Comparison of ENCODE assay signal across 9 cellular contexts in genomic region chr16:88633684-88634140, GRCh38. TPM values are rescaled to one million over a fixed set of nuclear protein-coding genes. Genes with fewer than 3 reads are reported as not detected.
DNase-seq lines count a peak whose midpoint lies in the region; ATAC-seq and TF ChIP-seq lines count a peak whose summit lies in the region.
"Had no signal": no experiment of that assay in that cellular context is flagged by ENCODE, and none has a peak within 500 bp of the region (broad histone marks: within the 10 kb centered on the region; RNA-seq: fewer than 3 reads in every experiment).

No MANE protein-coding gene starts in this region.

- ATAC-seq in GM19324 (IDR thresholded peaks at IDR 0.05; ENCODE audit: low FRiP score, unreplicated experiment), result peak; percentile 16
- ATAC-seq in HG03521 (IDR thresholded peaks at IDR 0.05; ENCODE audit: unreplicated experiment), result peak; percentile 7
- ATAC-seq in activated CD8-positive, alpha-beta T cell treated with anti-CD3 and anti-CD28 coated beads for 36 hours, result peak; percentile 56
- ATAC-seq in psoas muscle, result peak; percentile 24 to 26 (median 26)

- no peak for TF ChIP-seq POLR2A in esophagus squamous epithelium (IDR thresholded peaks at IDR 0.05)

- H3K27me3 ChIP-seq in esophagus squamous epithelium, result peaks cover 4 to 55% (median 9%) of the 10 kb centered on the region in 4 donors
- peaks cover 0 to 11% (median 6%) of the 10 kb centered on the region in 3 donors for H3K27me3 ChIP-seq in psoas muscle (ENCODE audit: insufficient read depth in 3 of 3, low read length in 2 of 3)

- H3K4me1 ChIP-seq in esophagus squamous epithelium, result peaks cover 15 to 30% (median 19%) of the 10 kb centered on the region in 3 donors
- H3K4me1 ChIP-seq in psoas muscle, result no peaks in the 10 kb centered on the region
- H3K4me1 ChIP-seq: parathyroid adenoma had no signal

- peaks cover 5 to 40% (median 15%) of the 10 kb centered on the region in 3 donors for H3K36me3 ChIP-seq in esophagus squamous epithelium
- peaks cover 5 to 46% of the 10 kb centered on the region in 2 donors for H3K36me3 ChIP-seq in psoas muscle (ENCODE audit: insufficient read depth in 1 of 2, low read depth in 1 of 2)

- H3K36me3 Mint-ChIP-seq in activated CD8-positive, alpha-beta T cell treated with anti-CD3 and anti-CD28 coated beads for 36 hours (ENCODE audit: low read depth), result peaks cover 5% of the 10 kb centered on the region

- H3K4me3 ChIP-seq in esophagus squamous epithelium, result peak overlapping the region; percentile 25 to 59 (median 41)
- H3K4me3 ChIP-seq in psoas muscle, result peak overlapping the region; percentile 56

- TF ChIP-seq CTCF in activated CD8-positive, alpha-beta T cell treated with anti-CD3 and anti-CD28 coated beads for 36 hours (IDR thresholded peaks at IDR 0.05), result peak; percentile 1
- TF ChIP-seq CTCF in esophagus squamous epithelium (IDR thresholded peaks at IDR 0.05), result peak in 1 of 6 experiments; percentile 18
- no peak for TF ChIP-seq CTCF in psoas muscle (IDR thresholded peaks at IDR 0.05)

- H3K4me3 Mint-ChIP-seq in activated CD8-positive, alpha-beta T cell treated with anti-CD3 and anti-CD28 coated beads for 36 hours, result peak overlapping the region; percentile 66

- peak overlapping the region; percentile 69 for H3K27ac Mint-ChIP-seq in activated CD8-positive, alpha-beta T cell treated with anti-CD3 and anti-CD28 coated beads for 36 hours

- CTCF ChIA-PET in activated CD8-positive, alpha-beta T cell treated with anti-CD3 and anti-CD28 coated beads for 36 hours (lab: Charles Lee), result interaction anchor here (1.2 kb wide), 1 partner anchor 24 kb away, joined by 3 read pairs; no protein-coding TSS in a partner anchor

- H3K27me3 Mint-ChIP-seq in activated CD8-positive, alpha-beta T cell treated with anti-CD3 and anti-CD28 coated beads for 36 hours, result peaks cover 8% of the 10 kb centered on the region

- WGBS in esophagus squamous epithelium, 2 donors, result 4% methylated on average over 7 of the region's 23 CpGs; no CpG with 5 or more reads in 1 of the 2 donors
- 50 to 72% (median 67%) methylated on average over 22 to 23 of the region's 23 CpGs for WGBS in psoas muscle, 3 donors

- H3K27ac ChIP-seq in esophagus squamous epithelium, result peak overlapping the region in 3 of 4 donors; percentile 14 to 54 (median 49)
- no peak overlapping the region for H3K27ac ChIP-seq in psoas muscle
- H3K27ac ChIP-seq: parathyroid adenoma had no signal

- H3K9me3 ChIP-seq in esophagus squamous epithelium (no peaks in the 10 kb centered on the region), psoas muscle (no peaks in the 10 kb centered on the region)

- H3K4me1 Mint-ChIP-seq in activated CD8-positive, alpha-beta T cell treated with anti-CD3 and anti-CD28 coated beads for 36 hours (ENCODE audit: low read depth), result peaks cover 37% of the 10 kb centered on the region

- H3K9me3 Mint-ChIP-seq in activated CD8-positive, alpha-beta T cell treated with anti-CD3 and anti-CD28 coated beads for 36 hours, result no peaks in the 10 kb centered on the region

- POLR2A ChIA-PET in activated CD8-positive, alpha-beta T cell treated with anti-CD3 and anti-CD28 coated beads for 36 hours (lab: Charles Lee), result interaction anchor here (1.5 kb wide), 1 partner anchor 9 kb away, joined by 4 read pairs; no protein-coding TSS in a partner anchor

- peak; percentile 66 for DNase-seq in CD1c-positive myeloid dendritic cell (ENCODE audit: extremely low spot score)
- DNase-seq in activated CD8-positive, alpha-beta T cell treated with anti-CD3 and anti-CD28 coated beads for 36 hours, result peak; percentile 85
- DNase-seq in esophagus squamous epithelium (lab: John Stamatoyannopoulos, UW), result no peak
- no peak for DNase-seq in psoas muscle
- no peak for DNase-seq in amniotic stem cell (lab: John Stamatoyannopoulos, UW)
- DNase-seq in DMS153 (lab: John Stamatoyannopoulos, UW), result no peak

- intact Hi-C loops in activated CD8-positive, alpha-beta T cell treated with anti-CD3 and anti-CD28 coated beads for 36 hours (cut with micrococcal nuclease), result no loop called here
- intact Hi-C loops in esophagus squamous epithelium (cut with DNase I) (loop anchor here (2.0 kb wide), 1 partner anchor 29 kb away; no protein-coding TSS in a partner anchor), psoas muscle (cut with DNase I) (no loop called here)

RNA-seq across cellular contexts. Expression of gene IL17C, which starts 4.7 kb away (rescaled TPM):
- total RNA-seq in activated CD8-positive, alpha-beta T cell treated with anti-CD3 and anti-CD28 coated beads for 36 hours, result under 1 TPM in 1 of 2 experiments, not detected in 1; 0.31 TPM
- total RNA-seq in esophagus squamous epithelium (1 to 10 TPM in 1 of 4 donors, not detected in 3; 2.4 TPM), psoas muscle (not detected)
- not detected for polyA plus RNA-seq in psoas muscle

RNA-seq across cellular contexts. Expression of gene CYBA, which starts 17.1 kb away (rescaled TPM):
- total RNA-seq in activated CD8-positive, alpha-beta T cell treated with anti-CD3 and anti-CD28 coated beads for 36 hours, result 100 to 1,000 TPM; 230 to 236 TPM
- total RNA-seq in esophagus squamous epithelium, result 100 to 1,000 TPM in 2 of 4 donors, 10 to 100 TPM in 2; 67.1 to 205 (median 98.7) TPM
- total RNA-seq in psoas muscle, result 10 to 100 TPM; 17.1 to 20.2 (median 19.2) TPM
- polyA plus RNA-seq in psoas muscle, result 10 to 100 TPM in 2 of 3 donors, 1 to 10 TPM in 1; 9.1 to 28.0 (median 24.0) TPM

RNA-seq across cellular contexts. Expression of gene MVD, which starts 29.2 kb away (rescaled TPM):
- 10 to 100 TPM; 83.1 to 89.9 TPM for total RNA-seq in activated CD8-positive, alpha-beta T cell treated with anti-CD3 and anti-CD28 coated beads for 36 hours
- total RNA-seq in esophagus squamous epithelium (100 to 1,000 TPM in 1 of 4 donors, 10 to 100 TPM in 3; 52.7 to 134 (median 71.4) TPM), psoas muscle (10 to 100 TPM; 11.7 to 26.8 (median 16.1) TPM)
- polyA plus RNA-seq in psoas muscle, result 10 to 100 TPM; 13.7 to 19.2 (median 15.9) TPM

RNA-seq across cellular contexts. Expression of gene SNAI3, which starts 52.6 kb away (rescaled TPM):
- 1 to 10 TPM; 5.2 to 5.3 TPM for total RNA-seq in activated CD8-positive, alpha-beta T cell treated with anti-CD3 and anti-CD28 coated beads for 36 hours
- total RNA-seq in esophagus squamous epithelium, result under 1 TPM in 2 of 4 donors, not detected in 2; 0.23 to 0.95 TPM
- total RNA-seq in psoas muscle, result 1 to 10 TPM; 1.5 to 8.5 (median 4.0) TPM
- polyA plus RNA-seq in psoas muscle, result 1 to 10 TPM; 1.2 to 5.3 (median 3.0) TPM

Comparison
In these comparisons a context has a peak if more than half of its experiments do, and no peak if none do; other contexts are left out.
1. DNase-seq: peak in CD1c-positive myeloid dendritic cell (single experiment) and activated CD8-positive, alpha-beta T cell treated with anti-CD3 and anti-CD28 coated beads for 36 hours (single experiment); none in esophagus squamous epithelium (single experiment), psoas muscle (0 of 2), amniotic stem cell (single experiment) and DMS153 (single experiment).
2. Peak in every context shown above with its lines, with median percentiles within 50 percentile points of each other: ATAC-seq.